In genomic region chr20:23156170-23156841, GRCh38 we compare ENCODE assay signal across 10 cellular contexts.
A peak's percentile ranks its signal among the peaks of the same experiment; 100 is the strongest.
DNase-seq lines count a peak whose midpoint lies in the region; ATAC-seq and TF ChIP-seq lines count a peak whose summit lies in the region.
"Had no signal": no experiment of that assay in that cellular context is flagged by ENCODE, and none has a peak within 500 bp of the region (broad histone marks: within the 10 kb centered on the region; RNA-seq: fewer than 3 reads in every experiment).

No MANE protein-coding gene starts in this region.

- no peaks in the 10 kb centered on the region for H3K36me3 ChIP-seq in left ventricle myocardium inferior
- H3K36me3 ChIP-seq in adrenal gland (replicated peaks in 1 of 2), result no peaks in the 10 kb centered on the region
- no peaks in the 10 kb centered on the region for H3K36me3 ChIP-seq in left lung
- H3K36me3 ChIP-seq in aorta (ENCODE audit: control insufficient read depth in 1 of 2, insufficient read depth in 2 of 2, low read length in 1 of 2), result no peaks in the 10 kb centered on the region
- no peaks in the 10 kb centered on the region for H3K36me3 ChIP-seq in A673 (ENCODE audit: insufficient read depth, low read length, poor library complexity, severe bottlenecking)
- H3K36me3 ChIP-seq: tibial nerve had no signal

- CTCF ChIA-PET in A673 (lab: Charles Lee), result no interaction called here

- H3K27me3 ChIP-seq in left ventricle myocardium inferior (ENCODE audit: low read depth) (no peaks in the 10 kb centered on the region), adrenal gland (no peaks in the 10 kb centered on the region), left lung (no peaks in the 10 kb centered on the region), aorta (ENCODE audit: control insufficient read depth in 1 of 2, insufficient read depth in 2 of 2, low read length in 1 of 2) (no peaks in the 10 kb centered on the region), A673 (replicated peaks; ENCODE audit: insufficient read depth, low read depth, low read length, poor library complexity) (no peaks in the 10 kb centered on the region)
- H3K27me3 ChIP-seq: tibial nerve had no signal

- no peak for DNase-seq in left ventricle myocardium inferior
- DNase-seq in cardiac septum (ENCODE audit: low spot score), result no peak
- DNase-seq in adrenal gland, result peak in 6 of 7 donors; percentile 53 to 79 (median 60)
- DNase-seq in left lung, result peak in 1 of 2 donors; percentile 80
- peak in 1 of 2 donors; percentile 79 for DNase-seq in aorta
- no peak for DNase-seq in A673 (ENCODE audit: low spot score)
- DNase-seq in T-helper 2 cell, result no peak
- no peak for DNase-seq in NAMALWA (ENCODE audit: low spot score)
- DNase-seq: naive thymus-derived CD8-positive, alpha-beta T cell had no signal

- H3K4me1 ChIP-seq in left ventricle myocardium inferior (peaks cover 76% of the 10 kb centered on the region), adrenal gland (replicated peaks in 1 of 2) (peaks cover 0 to 39% of the 10 kb centered on the region in 2 donors), left lung (peaks cover 41 to 100% of the 10 kb centered on the region in 2 donors), aorta (ENCODE audit: control insufficient read depth in 1 of 2, insufficient read depth in 2 of 2, low read length in 2 of 2) (peaks cover 5 to 8% of the 10 kb centered on the region in 2 donors), A673 (ENCODE audit: insufficient read depth, low read length, poor library complexity, severe bottlenecking) (peaks cover 9% of the 10 kb centered on the region)

- POLR2A ChIA-PET in A673 (lab: Charles Lee; ENCODE audit: low non-redundant PET), result no interaction called here

- no peak for TF ChIP-seq CTCF in left ventricle myocardium inferior (IDR thresholded peaks at IDR 0.05; ENCODE audit: borderline replicate concordance)
- no peak for TF ChIP-seq CTCF in adrenal gland (IDR thresholded peaks at IDR 0.05)
- no peak for TF ChIP-seq CTCF in left lung (IDR thresholded peaks at IDR 0.05)
- no peak for TF ChIP-seq CTCF in A673 (conservative IDR thresholded peaks at IDR 0.05; ENCODE audit: low read depth, low read length)

- ATAC-seq in left lung (peak; percentile 58), aorta (ENCODE audit: low FRiP score) (peak; percentile 72)
- ATAC-seq: naive thymus-derived CD8-positive, alpha-beta T cell had no signal

- no TSS peak for BruUV-seq in A673 (replicated peaks; lab: Mats Ljungman, UMichigan)

- H3K9me3 ChIP-seq in left ventricle myocardium inferior (replicated peaks) (no peaks in the 10 kb centered on the region), adrenal gland (replicated peaks in 1 of 3) (no peaks in the 10 kb centered on the region), left lung (no peaks in the 10 kb centered on the region), aorta (ENCODE audit: control insufficient read depth, low read length) (no peaks in the 10 kb centered on the region), A673 (ENCODE audit: low read depth, low read length, poor library complexity, severe bottlenecking) (no peaks in the 10 kb centered on the region)
- H3K9me3 ChIP-seq: tibial nerve had no signal

- H3K27ac ChIP-seq in left ventricle myocardium inferior (replicated peaks) (peak overlapping the region; percentile 21), adrenal gland (peak overlapping the region in 2 of 5 donors; percentile 15 to 30), left lung (peak overlapping the region in 1 of 2 donors; percentile 77), aorta (ENCODE audit: low read depth in 1 of 2, low read length in 2 of 2) (peak overlapping the region; percentile 84 to 99), A673 (ENCODE audit: low read depth, low read length, poor library complexity, severe bottlenecking) (no peak overlapping the region)

- H3K4me3 ChIP-seq in left ventricle myocardium inferior (no peak overlapping the region), adrenal gland (no peak overlapping the region), left lung (no peak overlapping the region), aorta (ENCODE audit: low read length in 2 of 2) (no peak overlapping the region), A673 (ENCODE audit: low read depth, low read length, poor library complexity, severe bottlenecking) (no peak overlapping the region)
- H3K4me3 ChIP-seq: tibial nerve had no signal

- no peak for TF ChIP-seq POLR2A in adrenal gland (IDR thresholded peaks at IDR 0.05)

- intact Hi-C loops in left ventricle myocardium inferior (cut with micrococcal nuclease), result no loop called here
- intact Hi-C loops in cardiac septum (cut with DNase I), result no loop called here
- intact Hi-C loops in adrenal gland (cut with DNase I), result no loop called here
- intact Hi-C loops in left lung (cut with DNase I), result no loop called here
- intact Hi-C loops in aorta (cut with DNase I), result loop anchor here in 1 of 2 donors (10.0 kb wide), 1 partner anchor 198 kb away; the partner anchor contains the start of gene NXT1
- intact Hi-C loops in A673 (cut with micrococcal nuclease; ENCODE audit: unreplicated experiment), result no loop called here

- WGBS in adrenal gland, 4 donors, result 80 to 82% (median 80%) methylated on average over 9 to 11 of the region's 11 CpGs
- 61 to 64% methylated on average over 11 of the region's 11 CpGs for WGBS in aorta, 2 donors

Comparison
In these comparisons a context has a peak if more than half of its experiments do, and no peak if none do; other contexts are left out.
1. DNase-seq: peak in adrenal gland (6 of 7); none in left ventricle myocardium inferior (single experiment), cardiac septum (single experiment), A673 (single experiment), T-helper 2 cell (0 of 5) and NAMALWA (single experiment).